Comparison of ENCODE assay signal across 19 cellular contexts in genomic region chr2:178204987-178205386, GRCh38. TPM values are rescaled to one million over a fixed set of nuclear protein-coding genes. Genes with fewer than 3 reads are reported as not detected.
DNase-seq lines count a peak whose midpoint lies in the region; ATAC-seq and TF ChIP-seq lines count a peak whose summit lies in the region.
"Had no signal": no experiment of that assay in that cellular context is flagged by ENCODE, and none has a peak within 500 bp of the region (broad histone marks: within the 10 kb centered on the region; RNA-seq: fewer than 3 reads in every experiment).

No MANE protein-coding gene starts in this region.

- H3K23ac ChIP-seq in mesenchymal stem cell (ENCODE audit: low read length in 2 of 2): no peak overlapping the region

- peaks cover 4% of the 10 kb centered on the region for H3K79me1 ChIP-seq in mesenchymal stem cell (replicated peaks; ENCODE audit: low read length, poor library complexity, severe bottlenecking)

- no peak overlapping the region for H3K14ac ChIP-seq in mesenchymal stem cell (ENCODE audit: low read length in 2 of 2)

- H4K91ac ChIP-seq in mesenchymal stem cell (ENCODE audit: low read length): no peak overlapping the region

- DNase-seq in MG63 (peak; percentile 8), mesenchymal stem cell (no peak), putamen (ENCODE audit: low spot score) (peak; percentile 29), GM19240 (ENCODE audit: insufficient read length, low spot score) (no peak)
- DNase-seq in central memory CD4-positive, alpha-beta T cell: no peak
- DNase-seq: CD4-positive, CD25-positive, alpha-beta regulatory T cell; COR-L47; DMS79 treated with DMSO at 0.1 percent for 48 hours; GOT3; NCI-H1092; NCI-H1436; NCI-H187 treated with DMSO at 0.1 percent for 48 hours; NCI-H2107; NCI-H510A; Right ventricle myocardium superior had no signal

- no peak overlapping the region for H3K9ac ChIP-seq in mesenchymal stem cell (ENCODE audit: low read length)

- no peak overlapping the region for H2AFZ ChIP-seq in mesenchymal stem cell (ENCODE audit: low read depth, low read length)

- H2BK5ac ChIP-seq in mesenchymal stem cell (ENCODE audit: low read depth, low read length, poor library complexity, severe bottlenecking): no peak overlapping the region

- H3K18ac ChIP-seq in mesenchymal stem cell (ENCODE audit: low read depth in 1 of 2, low read length in 2 of 2): no peak overlapping the region

- H3K9me3 ChIP-seq in MG63 (no peaks in the 10 kb centered on the region), mesenchymal stem cell (ENCODE audit: control insufficient read depth, low read length) (no peaks in the 10 kb centered on the region)

- no peak overlapping the region for H2BK15ac ChIP-seq in mesenchymal stem cell (ENCODE audit: low read depth, poor library complexity, severe bottlenecking)

- H3K4me3 ChIP-seq in MG63 (no peak overlapping the region), mesenchymal stem cell (ENCODE audit: insufficient read depth in 1 of 2, low read depth in 1 of 2, low read length in 2 of 2) (no peak overlapping the region)

- H3K36me3 ChIP-seq in MG63: no peaks in the 10 kb centered on the region
- no peaks in the 10 kb centered on the region for H3K36me3 ChIP-seq in mesenchymal stem cell (ENCODE audit: control insufficient read depth in 1 of 2, insufficient read depth in 2 of 2, low read depth in 1 of 2, low read length in 2 of 2)

- WGBS in mesenchymal stem cell: 95% methylated on average over 2 of the region's 2 CpGs

- no peak for ATAC-seq in HG02884 (IDR thresholded peaks at IDR 0.05; ENCODE audit: unreplicated experiment)
- ATAC-seq: HCT116 had no signal

- peak overlapping the region in 1 of 2 experiments; percentile 23 for H2BK12ac ChIP-seq in mesenchymal stem cell (ENCODE audit: low read length in 2 of 2)

- peak overlapping the region; percentile 70 for H2AK5ac ChIP-seq in mesenchymal stem cell (ENCODE audit: low read length, severe bottlenecking)

- H3K4me2 ChIP-seq in mesenchymal stem cell (ENCODE audit: low read length, poor library complexity, severe bottlenecking): no peak overlapping the region

- H3K4me1 ChIP-seq in mesenchymal stem cell (ENCODE audit: control insufficient read depth, insufficient read depth, low read depth, low read length): no peaks in the 10 kb centered on the region

- H3K27ac ChIP-seq in mesenchymal stem cell (ENCODE audit: low read length, poor library complexity, severe bottlenecking): no peak overlapping the region

- peak overlapping the region; percentile 75 for H4K8ac ChIP-seq in mesenchymal stem cell (ENCODE audit: low read length)

- H3K4ac ChIP-seq in mesenchymal stem cell (ENCODE audit: low read depth in 1 of 2, low read length in 2 of 2): no peak overlapping the region

- H3K27me3 ChIP-seq in MG63: no peaks in the 10 kb centered on the region
- no peaks in the 10 kb centered on the region for H3K27me3 ChIP-seq in mesenchymal stem cell (ENCODE audit: control insufficient read depth in 1 of 2, insufficient read depth in 1 of 2, low read length in 2 of 2)

- H2BK120ac ChIP-seq in mesenchymal stem cell (ENCODE audit: low read depth, low read length): no peak overlapping the region

TF ChIP-seq in PFSK-1, 5 proteins besides CTCF, POLR2A, EP300 and RAD21:
- TF ChIP-seq SIN3A (IDR thresholded peaks at IDR 0.05; ENCODE audit: borderline replicate concordance, insufficient read depth, low read length) (0 out of 2 replicates have a peak, but pooled peaks have one; percentile 20), FOXP2 (optimal IDR thresholded peaks at IDR 0.05; ENCODE audit: borderline replicate concordance, extremely low read depth, extremely low read length, insufficient read depth) (no peak), TAF1 (IDR thresholded peaks at IDR 0.05; ENCODE audit: borderline replicate concordance, insufficient read depth, low read length) (no peak)

RNA-seq across cellular contexts. Expression of gene OSBPL6, which starts 10.7 kb away (rescaled TPM):
- total RNA-seq in MG63 (2014; rRNA removed; shearing (Covaris generic); ENCODE audit: low replicate concordance): 2.1 and 3.3 TPM in 2 replicates
- polyA plus RNA-seq in PFSK-1 (2012; ENCODE audit: insufficient read length, low read depth): 38.4 TPM
- 5.0 TPM for polyA plus RNA-seq in mesenchymal stem cell (2013, experiment 1 of 2)
- 5.0 TPM for polyA plus RNA-seq in mesenchymal stem cell (2013, experiment 2 of 2)
- total RNA-seq: CD4-positive, CD25-positive, alpha-beta regulatory T cell had no signal
- polyA plus RNA-seq: IgD-negative memory B cell had no signal

Comparison
In these comparisons a context has a peak if more than half of its experiments do, and no peak if none do; other contexts are left out.
1. DNase-seq: peak in MG63 (single experiment) and putamen (single experiment); none in mesenchymal stem cell (single experiment), GM19240 (single experiment) and central memory CD4-positive, alpha-beta T cell (single experiment).